ENCODE assay signal across 16 cellular contexts in the genomic region with DNA sequence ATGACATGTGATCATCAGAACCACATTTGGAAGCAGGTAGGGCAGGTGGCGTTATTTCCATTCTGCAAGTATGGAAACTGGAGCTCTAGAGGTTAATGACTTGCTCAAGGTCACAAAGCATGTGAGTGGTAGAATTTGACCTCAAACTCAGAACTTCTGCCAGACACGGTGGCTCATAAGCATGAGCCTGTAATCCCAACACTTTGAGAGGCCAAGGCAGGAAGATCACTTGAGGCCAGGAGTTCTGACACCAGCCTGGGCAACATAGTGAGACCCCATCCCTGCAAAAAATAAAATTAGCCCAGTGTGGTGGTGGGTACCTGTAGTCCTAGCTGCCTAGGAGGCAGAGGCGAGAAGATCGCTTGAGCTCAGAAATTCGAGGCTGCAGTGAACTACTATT.
DNase-seq lines count a peak whose midpoint lies in the region; ATAC-seq and TF ChIP-seq lines count a peak whose summit lies in the region.
"Had no signal": no experiment of that assay in that cellular context is flagged by ENCODE, and none has a peak within 500 bp of the region (broad histone marks: within the 10 kb centered on the region; RNA-seq: fewer than 3 reads in every experiment).

No MANE protein-coding gene starts in this region.

- H3K27me3 ChIP-seq in left ventricle myocardium inferior (ENCODE audit: low read depth) (no peaks in the 10 kb centered on the region), sigmoid colon (no peaks in the 10 kb centered on the region)
- H3K27me3 ChIP-seq: cardiac muscle cell had no signal

- DNase-seq in left ventricle myocardium inferior, result no peak
- DNase-seq in Right ventricle myocardium inferior (ENCODE audit: missing footprints), result no peak
- DNase-seq in fibroblast of mammary gland (ENCODE audit: low read depth), result peak; percentile 33
- no peak for DNase-seq in sigmoid colon
- DNase-seq in kidney tubule cell (ENCODE audit: low spot score), result no peak
- DNase-seq in SKM-1 (lab: John Stamatoyannopoulos, UW; ENCODE audit: unreplicated experiment), result no peak
- no peak for DNase-seq in kidney glomerular epithelial cell (lab: John Stamatoyannopoulos, UW)
- DNase-seq: activated T-cell treated with anti-CD3 and anti-CD28 coated beads, Interleukin-2, amount 50 U/mL, for 24 hours; CD8-positive, alpha-beta T cell; effector CD4-positive, alpha-beta T cell; MM.1S; naive thymus-derived CD8-positive, alpha-beta T cell; NCI-H187; retina had no signal

- TF ChIP-seq EP300 in sigmoid colon (IDR thresholded peaks at IDR 0.05), result no peak

- WGBS in sigmoid colon, 2 donors, result 79 to 87% methylated on average over 5 of the region's 5 CpGs

- intact Hi-C loops in left ventricle myocardium inferior (cut with micrococcal nuclease) (no loop called here), Right ventricle myocardium inferior (cut with DNase I) (no loop called here), sigmoid colon (cut with DNase I) (loop anchor here (5.0 to 10.0 kb wide), 3 partner anchors 56 to 199 kb away; no protein-coding TSS in a partner anchor)

- H3K9me3 ChIP-seq in left ventricle myocardium inferior (replicated peaks), result no peaks in the 10 kb centered on the region
- H3K9me3 ChIP-seq in sigmoid colon, result no peaks in the 10 kb centered on the region

- no peak for TF ChIP-seq POLR2A in sigmoid colon (IDR thresholded peaks at IDR 0.05)

- H3K4me1 ChIP-seq in left ventricle myocardium inferior, result peaks cover 72% of the 10 kb centered on the region
- H3K4me1 ChIP-seq in sigmoid colon, result peaks cover 0 to 53% (median 41%) of the 10 kb centered on the region in 4 donors

- no peak overlapping the region for H3K4me3 ChIP-seq in left ventricle myocardium inferior
- no peak overlapping the region for H3K4me3 ChIP-seq in fibroblast of mammary gland (ENCODE audit: control insufficient read depth, low read depth, low read length)
- no peak overlapping the region for H3K4me3 ChIP-seq in sigmoid colon
- H3K4me3 ChIP-seq: cardiac muscle cell had no signal

- H3K27ac ChIP-seq in left ventricle myocardium inferior (replicated peaks), result peak overlapping the region; percentile 67
- H3K27ac ChIP-seq in sigmoid colon, result peak overlapping the region; percentile 17 to 93 (median 62)

- no peaks in the 10 kb centered on the region for H3K36me3 ChIP-seq in left ventricle myocardium inferior
- H3K36me3 ChIP-seq in sigmoid colon, result no peaks in the 10 kb centered on the region
- H3K36me3 ChIP-seq: cardiac muscle cell had no signal

- TF ChIP-seq CTCF in left ventricle myocardium inferior (IDR thresholded peaks at IDR 0.05; ENCODE audit: borderline replicate concordance) (no peak), fibroblast of mammary gland (conservative IDR thresholded peaks at IDR 0.05; ENCODE audit: control insufficient read depth, insufficient read depth, low read depth, low read length) (no peak), sigmoid colon (IDR thresholded peaks at IDR 0.05) (no peak)

- ATAC-seq in Right ventricle myocardium inferior (no peak), HG03108 (IDR thresholded peaks at IDR 0.05; ENCODE audit: unreplicated experiment) (no peak)
- ATAC-seq: CD8-positive, alpha-beta T cell; naive thymus-derived CD8-positive, alpha-beta T cell had no signal
